ENCODE assay signal across 27 cellular contexts in the genomic region with DNA sequence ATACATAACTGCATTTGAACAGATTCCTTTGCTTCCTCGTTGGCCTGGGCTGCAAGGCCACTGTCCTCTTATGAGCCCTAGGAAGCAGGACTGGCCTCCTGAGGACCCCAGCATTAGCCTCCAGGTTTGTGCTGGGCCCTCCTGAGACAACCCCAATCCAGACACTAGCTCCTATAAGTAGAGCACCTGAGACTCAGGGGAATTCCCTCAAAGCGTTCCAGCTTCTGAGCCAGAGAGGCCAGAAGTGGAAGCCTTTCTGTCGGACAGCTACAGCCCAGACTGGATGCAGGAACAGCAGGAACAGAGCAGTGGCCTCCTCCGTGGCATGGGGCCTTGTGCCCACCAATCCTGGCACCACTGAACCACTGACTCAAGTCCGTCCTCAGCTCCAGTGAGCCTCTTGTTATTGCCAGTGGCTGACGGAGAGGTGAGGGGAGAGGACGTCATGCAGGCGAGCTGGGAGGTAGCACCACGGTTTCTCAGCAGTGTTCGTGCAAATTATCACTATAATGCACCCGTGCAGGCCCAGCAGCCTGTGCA.
A peak's percentile ranks its signal among the peaks of the same experiment; 100 is the strongest.
DNase-seq lines count a peak whose midpoint lies in the region; ATAC-seq and TF ChIP-seq lines count a peak whose summit lies in the region.
"Had no signal": no experiment of that assay in that cellular context is flagged by ENCODE, and none has a peak within 500 bp of the region (broad histone marks: within the 10 kb centered on the region; RNA-seq: fewer than 3 reads in every experiment).

No MANE protein-coding gene starts in this region.

- H3K27me3 ChIP-seq in HUES64 (ENCODE audit: insufficient read depth, low read length) (no peaks in the 10 kb centered on the region), left lung (no peaks in the 10 kb centered on the region)
- H3K27me3 ChIP-seq: BLaER1 treated with 17β-estradiol and CSF1 and Interleukin-3, amounts not matched to agents 10 nM and 100 nM; gastrocnemius medialis; hepatocyte; testis; uterus had no signal

- no peak overlapping the region for H3K4me3 Mint-ChIP-seq in type B pancreatic cell
- no peak overlapping the region for H3K4me3 Mint-ChIP-seq in chondrocyte (ENCODE audit: unreplicated experiment)
- H3K4me3 Mint-ChIP-seq: activated CD4-positive, alpha-beta T cell treated with anti-CD3 and anti-CD28 coated beads for 36 hours; activated CD8-positive, alpha-beta T cell treated with anti-CD3 and anti-CD28 coated beads for 36 hours; activated T-helper 1 cell treated with anti-CD3 and anti-CD28 coated beads, Interleukin-12 subunit alpha, Interleukin-12 subunit beta, Interleukin-2, Interleukin-4 antibody, amounts not matched to agents 30 ng/mL and 10 ng/mL and 1 ng/mL, durations not matched to agents 14 hours and 24 hours and 36 hours; central memory CD8-positive, alpha-beta T cell; natural killer cell treated with Interleukin-12 subunit alpha and Interleukin-12 subunit beta and Interleukin-15 and Interleukin-18, amount 100 ng/mL, for 72 hours; stimulated activated naive B cell treated with anti-CD40 and anti-IgM and Interleukin-4, amounts not matched to agents 10 μg/mL and 1 μg/mL and 100 μg/mL, for 72 hours had no signal

- no peak overlapping the region for H3K9ac ChIP-seq in HUES64 (ENCODE audit: low read depth, low read length)
- H3K9ac ChIP-seq: BLaER1 treated with 17β-estradiol and CSF1 and Interleukin-3, amounts not matched to agents 10 nM and 100 nM had no signal

- peak; percentile 56 for ATAC-seq in left lung
- ATAC-seq in GM21737 (IDR thresholded peaks at IDR 0.05; ENCODE audit: unreplicated experiment): no peak
- ATAC-seq: activated CD4-positive, alpha-beta T cell treated with anti-CD3 and anti-CD28 coated beads for 36 hours; activated CD8-positive, alpha-beta T cell treated with anti-CD3 and anti-CD28 coated beads for 36 hours; gastrocnemius medialis; natural killer cell treated with Interleukin-12 subunit alpha and Interleukin-12 subunit beta and Interleukin-15 and Interleukin-18, amount 100 ng/mL, for 72 hours; stimulated activated naive B cell treated with anti-CD40 and anti-IgM and Interleukin-4, amounts not matched to agents 10 μg/mL and 1 μg/mL and 100 μg/mL, for 72 hours had no signal

- TF ChIP-seq CTCF in VCaP (conservative IDR thresholded peaks at IDR 0.05): no peak
- TF ChIP-seq CTCF in left lung (IDR thresholded peaks at IDR 0.05): no peak
- TF ChIP-seq CTCF in type B pancreatic cell (conservative IDR thresholded peaks at IDR 0.05): no peak
- no peak for TF ChIP-seq CTCF in chondrocyte (IDR thresholded peaks at IDR 0.05)

- H3K27me3 Mint-ChIP-seq in type B pancreatic cell (no peaks in the 10 kb centered on the region), chondrocyte (ENCODE audit: low read depth) (no peaks in the 10 kb centered on the region)
- H3K27me3 Mint-ChIP-seq: activated CD4-positive, alpha-beta T cell treated with anti-CD3 and anti-CD28 coated beads for 36 hours; activated CD8-positive, alpha-beta T cell treated with anti-CD3 and anti-CD28 coated beads for 36 hours; central memory CD8-positive, alpha-beta T cell had no signal

- H3K4me3 ChIP-seq in HUES64 (ENCODE audit: low read length): no peak overlapping the region
- no peak overlapping the region for H3K4me3 ChIP-seq in left lung
- H3K4me3 ChIP-seq: BLaER1 treated with 17β-estradiol and CSF1 and Interleukin-3, amounts not matched to agents 10 nM and 100 nM; gastrocnemius medialis; hepatocyte; testis; uterus had no signal

- H3K9me3 Mint-ChIP-seq in type B pancreatic cell (peaks cover 4% of the 10 kb centered on the region), chondrocyte (ENCODE audit: low read depth) (no peaks in the 10 kb centered on the region)
- H3K9me3 Mint-ChIP-seq: activated CD8-positive, alpha-beta T cell treated with anti-CD3 and anti-CD28 coated beads for 36 hours; activated T-helper 1 cell treated with anti-CD3 and anti-CD28 coated beads, Interleukin-12 subunit alpha, Interleukin-12 subunit beta, Interleukin-2, Interleukin-4 antibody, amounts not matched to agents 30 ng/mL and 10 ng/mL and 1 ng/mL, durations not matched to agents 14 hours and 24 hours and 36 hours; central memory CD8-positive, alpha-beta T cell; natural killer cell treated with Interleukin-12 subunit alpha and Interleukin-12 subunit beta and Interleukin-15 and Interleukin-18, amount 100 ng/mL, for 72 hours had no signal

- H3K27ac Mint-ChIP-seq in type B pancreatic cell: peak overlapping the region; percentile 95
- H3K27ac Mint-ChIP-seq in chondrocyte (ENCODE audit: unreplicated experiment): no peak overlapping the region
- H3K27ac Mint-ChIP-seq: activated CD4-positive, alpha-beta T cell treated with anti-CD3 and anti-CD28 coated beads for 36 hours; activated CD8-positive, alpha-beta T cell treated with anti-CD3 and anti-CD28 coated beads for 36 hours; activated T-helper 1 cell treated with anti-CD3 and anti-CD28 coated beads, Interleukin-12 subunit alpha, Interleukin-12 subunit beta, Interleukin-2, Interleukin-4 antibody, amounts not matched to agents 30 ng/mL and 10 ng/mL and 1 ng/mL, durations not matched to agents 14 hours and 24 hours and 36 hours; natural killer cell treated with Interleukin-12 subunit alpha and Interleukin-12 subunit beta and Interleukin-15 and Interleukin-18, amount 100 ng/mL, for 72 hours; stimulated activated naive B cell treated with anti-CD40 and anti-IgM and Interleukin-4, amounts not matched to agents 10 μg/mL and 1 μg/mL and 100 μg/mL, for 72 hours had no signal

- H3K4me1 ChIP-seq in HUES64 (ENCODE audit: insufficient read depth, low read length) (peaks cover 34% of the 10 kb centered on the region), left lung (peaks cover 9 to 11% of the 10 kb centered on the region in 2 donors)
- H3K4me1 ChIP-seq: uterus had no signal

- 86% methylated on average over 11 of the region's 11 CpGs for WGBS in HUES64

- H3K27ac ChIP-seq in HUES64 (ENCODE audit: low read depth, low read length) (peak overlapping the region; percentile 60; the same call in 1 of the 2 replicates), VCaP (peak overlapping the region; percentile 47), left lung (no peak overlapping the region)
- H3K27ac ChIP-seq: BLaER1 treated with 17β-estradiol and CSF1 and Interleukin-3, amounts not matched to agents 10 nM and 100 nM; gastrocnemius medialis; hepatocyte; testis; uterus had no signal

- DNase-seq in left lung (no peak), type B pancreatic cell (ENCODE audit: extremely low spot score, unreplicated experiment) (no peak), AG20443 (ENCODE audit: low spot score) (no peak), chondrocyte (ENCODE audit: low spot score) (no peak)
- DNase-seq: activated CD4-positive, alpha-beta T cell treated with anti-CD3 and anti-CD28 coated beads for 36 hours; activated CD8-positive, alpha-beta memory T cell treated with anti-CD3 and anti-CD28 coated beads, Interleukin-2, amount 50 U/mL, for 48 hours; activated CD8-positive, alpha-beta T cell treated with anti-CD3 and anti-CD28 coated beads for 36 hours; activated naive CD4-positive, alpha-beta T cell treated with Interleukin-2 at 50 U/mL for 16 hours; DMS79; gastrocnemius medialis; kidney glomerular epithelial cell; MM.1S; NCI-H2081 treated with DMSO at 0.1 percent for 48 hours; NCI-H226; SHP77 treated with DMSO at 0.1 percent for 48 hours; stimulated activated naive B cell treated with anti-CD40 and anti-IgM and Interleukin-4, amounts not matched to agents 10 μg/mL and 1 μg/mL and 100 μg/mL, for 72 hours; SW 1271; testis; uterus had no signal

- H3K9me3 ChIP-seq in HUES64 (ENCODE audit: insufficient read depth, low read depth, low read length): no peaks in the 10 kb centered on the region
- H3K9me3 ChIP-seq in left lung: no peaks in the 10 kb centered on the region
- H3K9me3 ChIP-seq: BLaER1 treated with 17β-estradiol and CSF1 and Interleukin-3, amounts not matched to agents 10 nM and 100 nM; gastrocnemius medialis; testis; uterus had no signal

- H3K36me3 Mint-ChIP-seq in type B pancreatic cell (no peaks in the 10 kb centered on the region), chondrocyte (ENCODE audit: low read depth) (peaks cover 4% of the 10 kb centered on the region)
- H3K36me3 Mint-ChIP-seq: natural killer cell treated with Interleukin-12 subunit alpha and Interleukin-12 subunit beta and Interleukin-15 and Interleukin-18, amount 100 ng/mL, for 72 hours had no signal

- intact Hi-C loops in left lung (cut with DNase I): no loop called here

- H3K36me3 ChIP-seq in HUES64 (ENCODE audit: insufficient read depth, low read length) (no peaks in the 10 kb centered on the region), left lung (no peaks in the 10 kb centered on the region)
- H3K36me3 ChIP-seq: BLaER1 treated with 17β-estradiol and CSF1 and Interleukin-3, amounts not matched to agents 10 nM and 100 nM; gastrocnemius medialis; uterus had no signal

- H3K4me1 Mint-ChIP-seq in type B pancreatic cell (ENCODE audit: unreplicated experiment): peaks cover 35% of the 10 kb centered on the region
- peaks cover 25% of the 10 kb centered on the region for H3K4me1 Mint-ChIP-seq in chondrocyte (ENCODE audit: low read depth)
- H3K4me1 Mint-ChIP-seq: central memory CD8-positive, alpha-beta T cell; stimulated activated naive B cell treated with anti-CD40 and anti-IgM and Interleukin-4, amounts not matched to agents 10 μg/mL and 1 μg/mL and 100 μg/mL, for 72 hours had no signal

Comparison
In these comparisons a context has a peak if more than half of its experiments do, and no peak if none do; other contexts are left out.
1. H3K27ac ChIP-seq: peak in HUES64 (single experiment) and VCaP (single experiment); none in left lung (0 of 2).